8 cellular contexts compared by ENCODE assay signal in the genomic region with DNA sequence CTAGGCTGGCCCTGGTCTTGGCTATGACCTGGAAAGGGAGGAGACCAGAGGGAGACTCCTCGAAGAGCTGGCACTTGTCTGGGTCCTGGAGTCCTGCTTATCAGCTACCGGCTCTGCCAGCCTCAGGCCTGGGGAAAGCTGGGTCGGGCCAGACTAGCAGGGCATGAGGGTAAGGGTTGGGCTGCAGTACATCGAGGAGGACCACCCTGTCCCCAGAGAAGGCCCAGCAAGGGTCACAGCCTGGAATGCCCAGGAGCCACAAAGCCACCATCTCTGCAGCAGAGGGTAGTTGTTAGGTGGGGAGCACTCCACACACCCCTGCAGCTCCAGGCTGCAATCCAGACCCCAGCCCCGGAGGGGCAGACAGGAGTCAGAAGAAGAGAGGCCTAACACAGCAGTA. TPM values are rescaled to one million over a fixed set of nuclear protein-coding genes. Genes with fewer than 3 reads are reported as not detected.
"Had no signal": no experiment of that assay in that cellular context is flagged by ENCODE, and none has a peak within 500 bp of the region (broad histone marks: within the 10 kb centered on the region; RNA-seq: fewer than 3 reads in every experiment).

No MANE protein-coding gene starts in this region.

- H3K4me3 Mint-ChIP-seq: GM23338, H9 had no signal

- DNase-seq: HCEC 1CT, IMR-90 had no signal

- H3K27ac ChIP-seq: HL-60 had no signal

- H2AFZ ChIP-seq: GM23338 had no signal

- H3K4me3 ChIP-seq: GM23338 had no signal

- FAIRE-seq: H1, H54 had no signal

- H3K4me2 ChIP-seq: GM23338 had no signal

- H3K27ac Mint-ChIP-seq: GM23338, H9 had no signal

- H3K9me3 Mint-ChIP-seq: GM23338, H9 had no signal

RNA-seq across cellular contexts. Expression of gene SLC6A2, which starts 54.0 kb away (rescaled TPM):
- total RNA-seq: H1, HT1080, IMR-90 had no signal
- polyA plus RNA-seq: IMR-90 had no signal
